Comparison of ENCODE assay signal across 25 cellular contexts in genomic region chr1:84190455-84190854, GRCh38.
"Had no signal": no experiment of that assay in that cellular context is flagged by ENCODE, and none has a peak within 500 bp of the region (broad histone marks: within the 10 kb centered on the region; RNA-seq: fewer than 3 reads in every experiment).

No MANE protein-coding gene starts in this region.

- H3K36me3 ChIP-seq: colonic mucosa had no signal

- H3K27ac Mint-ChIP-seq: dendritic cell treated with granulocyte-macrophage colony-stimulating factor and Interleukin-4, amounts not matched to agents 40 ng/mL and 50 ng/mL, for 4 days; effector memory CD8-positive, alpha-beta T cell; endodermal cell had no signal

- H3K4me3 ChIP-seq: colonic mucosa, coronary artery, dorsolateral prefrontal cortex, esophagus muscularis mucosa, esophagus squamous epithelium, gastrocnemius medialis, gastroesophageal sphincter, heart left ventricle, heart right ventricle had no signal

- FAIRE-seq: endothelial cell of umbilical vein had no signal

- H3K27me3 Mint-ChIP-seq: dendritic cell treated with granulocyte-macrophage colony-stimulating factor and Interleukin-4, amounts not matched to agents 40 ng/mL and 50 ng/mL, for 4 days; effector memory CD8-positive, alpha-beta T cell had no signal

- H3K27ac ChIP-seq: colonic mucosa, coronary artery, epithelial cell of prostate, esophagus muscularis mucosa, esophagus squamous epithelium, foreskin keratinocyte, gastrocnemius medialis, gastroesophageal sphincter, heart left ventricle, heart right ventricle had no signal

- H3K4me1 ChIP-seq: colonic mucosa, esophagus muscularis mucosa, esophagus squamous epithelium, foreskin keratinocyte, gastrocnemius medialis, gastroesophageal sphincter, heart left ventricle, heart right ventricle had no signal

- H3K4me3 Mint-ChIP-seq: dendritic cell treated with granulocyte-macrophage colony-stimulating factor and Interleukin-4, amounts not matched to agents 40 ng/mL and 50 ng/mL, for 4 days; effector memory CD8-positive, alpha-beta T cell; endodermal cell had no signal

- DNase-seq: colonic mucosa; cortex of kidney; dermis blood vessel endothelial cell; dorsolateral prefrontal cortex; effector CD4-positive, alpha-beta T cell; effector CD8-positive, alpha-beta T cell; effector memory CD4-positive, alpha-beta T cell; effector memory CD8-positive, alpha-beta T cell; endodermal cell; erythroblast; esophagus squamous epithelium; foreskin fibroblast; foreskin keratinocyte; foreskin melanocyte; gastrocnemius medialis; glutamatergic neuron; head of caudate nucleus; heart left ventricle; heart right ventricle had no signal
